In the genomic region with DNA sequence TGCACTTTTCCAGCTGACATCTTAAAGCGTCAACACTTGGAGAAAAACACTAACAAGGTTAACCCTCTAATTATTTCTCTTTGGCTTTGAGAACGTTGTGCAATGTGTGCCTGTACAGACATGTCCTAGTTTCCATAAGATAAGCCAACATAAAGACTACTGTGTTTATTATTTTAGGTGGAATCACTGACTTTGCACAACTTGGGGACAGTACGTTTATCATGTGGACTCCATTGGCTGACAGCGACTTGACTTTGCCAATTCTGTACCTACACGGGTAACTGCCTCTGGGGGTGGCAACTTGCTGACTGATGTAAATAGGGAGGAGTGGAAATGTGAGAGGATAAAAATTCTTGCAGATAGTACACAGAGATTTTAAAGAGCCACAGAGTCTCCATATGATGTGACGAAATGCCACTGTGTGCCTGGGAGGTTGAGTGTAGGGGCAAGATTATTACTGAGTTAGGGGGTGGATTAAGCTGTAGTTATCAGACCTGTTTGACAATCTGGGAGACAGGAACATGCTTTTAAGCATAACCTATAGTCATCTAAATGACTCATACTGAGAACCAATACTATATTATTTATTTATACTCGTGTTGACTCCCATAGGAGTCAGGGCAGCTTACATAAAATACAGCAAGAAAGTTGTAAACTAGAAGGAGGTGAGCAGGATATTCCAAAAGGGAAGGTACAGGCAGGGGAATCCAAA, we compare ENCODE assay signal across 2 cellular contexts.
TF ChIP-seq lines count a peak whose summit lies in the region.

No MANE protein-coding gene starts in this region.

TF ChIP-seq in HepG2, 621 proteins besides CTCF, POLR2A, EP300 and RAD21:
- TF ChIP-seq, protein P1, sequence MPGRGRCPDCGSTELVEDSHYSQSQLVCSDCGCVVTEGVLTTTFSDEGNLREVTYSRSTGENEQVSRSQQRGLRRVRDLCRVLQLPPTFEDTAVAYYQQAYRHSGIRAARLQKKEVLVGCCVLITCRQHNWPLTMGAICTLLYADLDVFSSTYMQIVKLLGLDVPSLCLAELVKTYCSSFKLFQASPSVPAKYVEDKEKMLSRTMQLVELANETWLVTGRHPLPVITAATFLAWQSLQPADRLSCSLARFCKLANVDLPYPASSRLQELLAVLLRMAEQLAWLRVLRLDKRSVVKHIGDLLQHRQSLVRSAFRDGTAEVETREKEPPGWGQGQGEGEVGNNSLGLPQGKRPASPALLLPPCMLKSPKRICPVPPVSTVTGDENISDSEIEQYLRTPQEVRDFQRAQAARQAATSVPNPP (CRISPR knock-in tag; IDR thresholded peaks at IDR 0.05): no peak
- peak; percentile 44; the same call in 1 of the 2 replicates for TF ChIP-seq CEBPB (IDR thresholded peaks at IDR 0.05; ENCODE audit: borderline replicate concordance, low read depth, low read length)
TF ChIP-seq in HepG2: peak in this region for 1.

TF ChIP-seq in endothelial cell of umbilical vein, 7 proteins besides CTCF, POLR2A, EP300 and RAD21:
- TF ChIP-seq FOS (IDR thresholded peaks at IDR 0.05; ENCODE audit: borderline replicate concordance, insufficient read depth, low read length) (peak; percentile 24), MYC (IDR thresholded peaks at IDR 0.05; ENCODE audit: low read depth, low read length) (no peak)
TF ChIP-seq in endothelial cell of umbilical vein: peak in this region for 1.
